In the genomic region with DNA sequence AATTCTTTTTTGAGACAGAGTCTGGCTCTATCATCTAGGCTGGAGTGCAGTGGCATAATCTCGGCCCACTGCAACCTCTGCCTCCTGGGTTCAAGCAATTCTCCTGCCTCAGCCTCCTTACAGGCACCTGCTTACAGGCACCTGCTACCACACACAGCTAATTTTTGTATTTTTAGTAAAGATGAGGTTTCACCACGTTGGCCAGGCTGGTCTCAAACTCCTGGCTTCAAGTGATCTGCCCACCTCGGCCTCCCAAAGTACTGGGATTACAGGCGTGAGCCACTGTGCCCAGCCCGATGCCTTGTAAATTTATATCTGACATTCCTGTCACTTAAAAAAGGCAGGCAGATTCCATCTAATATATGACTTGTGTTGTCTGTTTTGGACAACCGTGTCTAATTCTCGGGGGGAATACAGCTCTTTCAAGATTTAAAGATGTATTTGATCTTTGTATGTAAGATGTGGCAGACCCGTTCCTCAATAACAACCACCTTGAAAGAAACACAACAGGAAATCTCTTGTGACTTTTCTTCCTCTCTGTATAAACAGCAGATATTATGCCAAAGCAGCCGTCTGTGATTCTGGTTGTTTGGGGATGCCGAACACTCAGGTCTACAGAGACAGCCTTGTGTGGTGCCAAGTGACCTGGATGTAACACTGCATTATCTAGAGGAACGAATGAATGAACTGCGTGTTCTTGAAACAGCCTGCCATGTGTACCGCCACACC, we compare ENCODE assay signal across 12 cellular contexts. TPM values are rescaled to one million over a fixed set of nuclear protein-coding genes. Genes with fewer than 3 reads are reported as not detected.
DNase-seq lines count a peak whose midpoint lies in the region; ATAC-seq lines count a peak whose summit lies in the region.
"Not testable (repeated sequence)": the region's sequence is repeated elsewhere in the genome, so short reads cannot be mapped to it uniquely, and the experiment has no call there.
"Had no signal": no experiment of that assay in that cellular context is flagged by ENCODE, and none has a peak within 500 bp of the region (broad histone marks: within the 10 kb centered on the region; RNA-seq: fewer than 3 reads in every experiment).

No MANE protein-coding gene starts in this region.

- peak overlapping the region in 7 of 8 donors; percentile 40 to 77 (median 71) for H3K4me3 Mint-ChIP-seq in CD4-positive, alpha-beta memory T cell
- peak overlapping the region; percentile 63 for H3K4me3 Mint-ChIP-seq in activated naive CD4-positive, alpha-beta T cell treated with anti-CD3 and anti-CD28 coated beads, Interleukin-2, amount 50 U/mL, for 24 hours
- H3K4me3 Mint-ChIP-seq in stimulated activated naive CD8-positive, alpha-beta T cell treated with anti-CD3 and anti-CD28 coated beads, Interleukin-15, Interleukin-2, amounts not matched to agents 100 ng/mL and 50 ng/mL, for 24 hours = peak overlapping the region; percentile 0

- H3K27ac ChIP-seq in CD4-positive, alpha-beta memory T cell (ENCODE audit: low read depth, low read length) = peak overlapping the region; percentile 54

- DNase-seq in CD4-positive, alpha-beta memory T cell = peak; percentile 56 to 74 (median 65)
- peak; percentile 27 for DNase-seq in Jurkat, Clone E6-1 (ENCODE audit: low read depth, low spot score)
- peak; percentile 46 for DNase-seq in activated T-cell treated with anti-CD3 and anti-CD28 coated beads, Interleukin-2, amount 50 U/mL, for 1 hour
- DNase-seq in central memory CD4-positive, alpha-beta T cell = peak; percentile 74

- H3K4me1 Mint-ChIP-seq in CD4-positive, alpha-beta memory T cell = peaks cover 30 to 66% (median 46%) of the 10 kb centered on the region in 4 donors
- peaks cover 64% of the 10 kb centered on the region for H3K4me1 Mint-ChIP-seq in activated naive CD4-positive, alpha-beta T cell treated with anti-CD3 and anti-CD28 coated beads, Interleukin-2, amount 50 U/mL, for 24 hours
- H3K4me1 Mint-ChIP-seq in stimulated activated naive CD8-positive, alpha-beta T cell treated with anti-CD3 and anti-CD28 coated beads, Interleukin-15, Interleukin-2, amounts not matched to agents 100 ng/mL and 50 ng/mL, for 24 hours (ENCODE audit: low read depth) = peaks cover 36% of the 10 kb centered on the region

- H3K9me3 Mint-ChIP-seq in CD4-positive, alpha-beta memory T cell; activated naive CD4-positive, alpha-beta T cell treated with anti-CD3 and anti-CD28 coated beads, Interleukin-2, amount 50 U/mL, for 24 hours; stimulated activated naive CD8-positive, alpha-beta T cell treated with anti-CD3 and anti-CD28 coated beads, Interleukin-15, Interleukin-2, amounts not matched to agents 100 ng/mL and 50 ng/mL, for 24 hours: not testable (repeated sequence)

- POLR2A ChIA-PET in CD4-positive, alpha-beta memory T cell (lab: Charles Lee; ENCODE audit: partially characterized antibody) = interaction anchor here (1.0 to 9.2 kb wide), 6 partner anchors 9 to 53 kb away, joined by 3 to 90 read pairs (median 7); partner anchors contain the start of gene RNF216

- not testable (repeated sequence) for H3K27me3 Mint-ChIP-seq in CD4-positive, alpha-beta memory T cell; activated naive CD4-positive, alpha-beta T cell treated with anti-CD3 and anti-CD28 coated beads, Interleukin-2, amount 50 U/mL, for 24 hours; stimulated activated naive CD8-positive, alpha-beta T cell treated with anti-CD3 and anti-CD28 coated beads, Interleukin-15, Interleukin-2, amounts not matched to agents 100 ng/mL and 50 ng/mL, for 24 hours

- ATAC-seq in activated CD4-positive, CD25-positive, alpha-beta regulatory T cell treated with anti-CD3 and anti-CD28 coated beads, Interleukin-2, amount 50 U/mL, for 24 hours = peak; percentile 17 to 29
- peak; percentile 20 for ATAC-seq in esophagus mucosa

- H3K9me3 ChIP-seq in CD4-positive, alpha-beta memory T cell (ENCODE audit: control insufficient read depth in 1 of 2, low read length in 2 of 2) = not testable (repeated sequence)

- CTCF ChIA-PET in CD4-positive, alpha-beta memory T cell (lab: Charles Lee; ENCODE audit: partially characterized antibody) = interaction anchor here (0.9 to 5.7 kb wide), 4 partner anchors 7 to 53 kb away, joined by 3 to 25 read pairs (median 4); partner anchors contain the start of gene RNF216

- not testable (repeated sequence) for H3K4me3 ChIP-seq in CD4-positive, alpha-beta memory T cell (ENCODE audit: low read length in 2 of 2); Jurkat, Clone E6-1 (ENCODE audit: low read length)

- peaks cover 20 to 24% of the 10 kb centered on the region in 2 donors for H3K36me3 Mint-ChIP-seq in CD4-positive, alpha-beta memory T cell
- not testable (repeated sequence) for H3K36me3 Mint-ChIP-seq in activated naive CD4-positive, alpha-beta T cell treated with anti-CD3 and anti-CD28 coated beads, Interleukin-2, amount 50 U/mL, for 24 hours; stimulated activated naive CD8-positive, alpha-beta T cell treated with anti-CD3 and anti-CD28 coated beads, Interleukin-15, Interleukin-2, amounts not matched to agents 100 ng/mL and 50 ng/mL, for 24 hours (ENCODE audit: low read depth)

- intact Hi-C loops in CD4-positive, alpha-beta memory T cell (cut with micrococcal nuclease) = not testable (repeated sequence)

- not testable (repeated sequence) for H3K27me3 ChIP-seq in CD4-positive, alpha-beta memory T cell (ENCODE audit: insufficient read depth, low read length)

- peak overlapping the region; percentile 80 to 97 (median 95) for H3K27ac Mint-ChIP-seq in CD4-positive, alpha-beta memory T cell
- peak overlapping the region; percentile 91 for H3K27ac Mint-ChIP-seq in activated naive CD4-positive, alpha-beta T cell treated with anti-CD3 and anti-CD28 coated beads, Interleukin-2, amount 50 U/mL, for 24 hours
- H3K27ac Mint-ChIP-seq in stimulated activated naive CD8-positive, alpha-beta T cell treated with anti-CD3 and anti-CD28 coated beads, Interleukin-15, Interleukin-2, amounts not matched to agents 100 ng/mL and 50 ng/mL, for 24 hours = peak overlapping the region; percentile 46

- H3K4me1 ChIP-seq in CD4-positive, alpha-beta memory T cell (ENCODE audit: insufficient read depth, low read length) = peaks cover 62% of the 10 kb centered on the region

- H3K36me3 ChIP-seq in CD4-positive, alpha-beta memory T cell (ENCODE audit: insufficient read depth, low read length) = not testable (repeated sequence)

RNA-seq across cellular contexts. Expression of gene OCM, which starts 46.4 kb away (rescaled TPM):
- 10 to 100 TPM in 1 of 2 experiments, 1 to 10 TPM in 1; 9.0 to 11.4 TPM for total RNA-seq in CD4-positive, alpha-beta memory T cell
- polyA plus RNA-seq in CD4-positive, alpha-beta memory T cell = 1 to 10 TPM in 1 of 2 donors, under 1 TPM in 1; 0.63 to 1.5 TPM
- polyA plus RNA-seq in Jurkat, Clone E6-1 (2012; ENCODE audit: insufficient read depth, insufficient read length) = not detected
- total RNA-seq in esophagus mucosa = not detected
- total RNA-seq: GM23248, IMR-90, Peyer's patch had no signal
- polyA plus RNA-seq: A549, GM23248, IMR-90 had no signal

RNA-seq across cellular contexts. Expression of gene RNF216, which starts 52.8 kb away (rescaled TPM):
- total RNA-seq in CD4-positive, alpha-beta memory T cell = 10 to 100 TPM; 80.0 to 82.4 TPM
- 10 to 100 TPM; 19.2 to 41.4 TPM for polyA plus RNA-seq in CD4-positive, alpha-beta memory T cell
- polyA plus RNA-seq in Jurkat, Clone E6-1 (2012; ENCODE audit: insufficient read depth, insufficient read length) = 42.9 TPM
- 10.9 TPM for total RNA-seq in esophagus mucosa

Comparison
In these comparisons a context has a peak if more than half of its experiments do, and no peak if none do; other contexts are left out.
1. H3K4me3 Mint-ChIP-seq: peak in every context shown above with its lines; median percentile 71 in CD4-positive, alpha-beta memory T cell; 63 in activated naive CD4-positive, alpha-beta T cell treated with anti-CD3 and anti-CD28 coated beads, Interleukin-2, amount 50 U/mL, for 24 hours; 0 in stimulated activated naive CD8-positive, alpha-beta T cell treated with anti-CD3 and anti-CD28 coated beads, Interleukin-15, Interleukin-2, amounts not matched to agents 100 ng/mL and 50 ng/mL, for 24 hours.